Comparison of ENCODE assay signal across 1 cellular context in the genomic region with DNA sequence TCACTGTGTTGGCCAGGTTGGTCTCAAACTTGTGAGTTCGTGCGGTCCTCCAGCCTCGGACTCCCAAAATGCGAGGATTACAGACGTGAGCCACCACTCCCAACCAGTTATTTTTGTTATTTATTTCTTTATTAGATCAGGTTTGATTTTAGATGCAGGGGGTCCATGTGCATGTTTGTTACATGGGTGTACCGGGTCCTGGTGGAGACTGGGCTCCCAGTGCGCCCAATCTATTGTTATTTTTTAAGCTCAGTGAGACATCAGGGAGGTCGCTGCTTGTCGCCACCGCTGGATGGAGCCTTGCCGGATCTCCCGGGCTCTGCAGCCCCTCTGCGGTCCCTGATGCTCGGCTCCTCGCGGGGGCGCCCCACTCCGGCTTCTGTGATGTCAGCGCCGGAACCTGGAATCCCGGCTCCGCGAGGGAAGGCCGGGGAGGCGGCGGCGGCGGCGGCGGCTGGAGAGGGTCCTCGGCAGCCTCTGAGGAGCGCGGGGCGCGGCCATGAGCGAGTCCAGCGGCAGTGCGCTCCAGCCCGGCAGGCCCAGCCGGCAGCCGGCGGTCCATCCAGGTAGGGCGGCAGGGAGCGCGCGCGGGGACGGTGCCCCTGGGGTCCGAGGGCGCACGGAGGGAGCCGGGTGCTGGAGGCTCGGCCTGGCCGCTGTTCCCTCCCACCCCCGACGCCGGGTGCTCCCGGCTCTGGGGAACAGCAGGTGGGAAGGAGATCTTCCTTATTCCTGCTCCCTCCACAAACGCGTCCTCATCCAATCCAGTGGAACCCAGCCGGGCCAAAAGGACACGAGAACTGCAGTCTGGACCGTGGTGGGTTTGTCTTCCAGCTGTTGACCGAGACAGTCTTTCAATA.
A peak's percentile ranks its signal among the peaks of the same experiment; 100 is the strongest.
TF ChIP-seq lines count a peak whose summit lies in the region.

Gene TMC7, plus strand, starts transcription at position 370 of the 860 bp plus-strand sequence. Its CDS starts 130 bp downstream, at position 500.

TF ChIP-seq in HepG2, 621 proteins besides CTCF, POLR2A, EP300 and RAD21 (continued from another document and continues in another):
- TF ChIP-seq CENPX (CRISPR knock-in tag; IDR thresholded peaks at IDR 0.05) (no peak), ZNF451 (CRISPR knock-in tag; IDR thresholded peaks at IDR 0.05) (peak; percentile 85), SMAD1 (CRISPR knock-in tag; IDR thresholded peaks at IDR 0.05; ENCODE audit: borderline replicate concordance, low read depth) (0 out of 2 replicates have a peak, but pooled peaks have one; percentile 44), ZNF225 (CRISPR knock-in tag; IDR thresholded peaks at IDR 0.05) (no peak; the same call in 1 of the 2 replicates), ZSCAN5A (CRISPR knock-in tag; IDR thresholded peaks at IDR 0.05; ENCODE audit: borderline replicate concordance) (peak; percentile 95), ATM (IDR thresholded peaks at IDR 0.05; ENCODE audit: borderline replicate concordance) (no peak), SKI (IDR thresholded peaks at IDR 0.05; ENCODE audit: partially characterized antibody) (peak; percentile 88), TARDBP (CRISPR knock-in tag; IDR thresholded peaks at IDR 0.05) (peak; percentile 97), ZNF121 (CRISPR knock-in tag; IDR thresholded peaks at IDR 0.05) (peak; percentile 79), SNAI1 (CRISPR knock-in tag; IDR thresholded peaks at IDR 0.05; ENCODE audit: borderline replicate concordance) (peak; percentile 72), ZBTB34 (CRISPR knock-in tag; IDR thresholded peaks at IDR 0.05) (peak; percentile 89; the same call in 1 of the 2 replicates), TBX3 (IDR thresholded peaks at IDR 0.05; ENCODE audit: borderline replicate concordance) (no peak), ZNF235 (CRISPR knock-in tag; IDR thresholded peaks at IDR 0.05; ENCODE audit: borderline replicate concordance) (peak; percentile 85; the same call in 1 of the 2 replicates), HIVEP1 (CRISPR knock-in tag; IDR thresholded peaks at IDR 0.05) (peak; percentile 64), AGO1 (IDR thresholded peaks at IDR 0.05; ENCODE audit: low read depth, low read length, poor library complexity, severe bottlenecking) (peak; percentile 85), CEBPG (CRISPR knock-in tag; IDR thresholded peaks at IDR 0.05) (no peak; the same call in 1 of the 2 replicates), ZNF770 (CRISPR knock-in tag; IDR thresholded peaks at IDR 0.05) (peak; percentile 92), AFF4 (CRISPR knock-in tag; IDR thresholded peaks at IDR 0.05) (peak; percentile 69; the same call in 1 of the 2 replicates), DDIT3 (CRISPR knock-in tag; IDR thresholded peaks at IDR 0.05) (no peak), ISL2 (CRISPR knock-in tag; IDR thresholded peaks at IDR 0.05) (peak; percentile 61; the same call in 1 of the 2 replicates), FOSL1 (CRISPR knock-in tag; IDR thresholded peaks at IDR 0.05; ENCODE audit: borderline replicate concordance) (no peak), ZBTB44 (CRISPR knock-in tag; IDR thresholded peaks at IDR 0.05) (peak; percentile 71; the same call in 1 of the 2 replicates), NR3C1 (CRISPR knock-in tag; IDR thresholded peaks at IDR 0.05) (no peak), ZNF343 (CRISPR knock-in tag; IDR thresholded peaks at IDR 0.05) (peak; percentile 82; the same call in 1 of the 2 replicates), ZFP36L1 (CRISPR knock-in tag; IDR thresholded peaks at IDR 0.05) (peak; percentile 86), ZNF264 (CRISPR knock-in tag; IDR thresholded peaks at IDR 0.05) (peak; percentile 35; the same call in 1 of the 2 replicates), WIZ (CRISPR knock-in tag; IDR thresholded peaks at IDR 0.05) (no peak; the same call in 1 of the 2 replicates), MYC (CRISPR knock-in tag; IDR thresholded peaks at IDR 0.05; ENCODE audit: borderline replicate concordance) (peak; percentile 70; the same call in 1 of the 2 replicates), ZNF574 (CRISPR knock-in tag; IDR thresholded peaks at IDR 0.05) (peak; percentile 86; the same call in 1 of the 2 replicates), SYNCRIP (IDR thresholded peaks at IDR 0.05; ENCODE audit: insufficient read depth, low read depth, low read length) (no peak), REL (CRISPR knock-in tag; conservative IDR thresholded peaks at IDR 0.05) (peak; percentile 68; the same call in 1 of the 2 replicates), XBP1 (CRISPR knock-in tag; IDR thresholded peaks at IDR 0.05) (no peak), FOXO4 (CRISPR knock-in tag; conservative IDR thresholded peaks at IDR 0.05) (no peak)
- TF ChIP-seq, protein P1, sequence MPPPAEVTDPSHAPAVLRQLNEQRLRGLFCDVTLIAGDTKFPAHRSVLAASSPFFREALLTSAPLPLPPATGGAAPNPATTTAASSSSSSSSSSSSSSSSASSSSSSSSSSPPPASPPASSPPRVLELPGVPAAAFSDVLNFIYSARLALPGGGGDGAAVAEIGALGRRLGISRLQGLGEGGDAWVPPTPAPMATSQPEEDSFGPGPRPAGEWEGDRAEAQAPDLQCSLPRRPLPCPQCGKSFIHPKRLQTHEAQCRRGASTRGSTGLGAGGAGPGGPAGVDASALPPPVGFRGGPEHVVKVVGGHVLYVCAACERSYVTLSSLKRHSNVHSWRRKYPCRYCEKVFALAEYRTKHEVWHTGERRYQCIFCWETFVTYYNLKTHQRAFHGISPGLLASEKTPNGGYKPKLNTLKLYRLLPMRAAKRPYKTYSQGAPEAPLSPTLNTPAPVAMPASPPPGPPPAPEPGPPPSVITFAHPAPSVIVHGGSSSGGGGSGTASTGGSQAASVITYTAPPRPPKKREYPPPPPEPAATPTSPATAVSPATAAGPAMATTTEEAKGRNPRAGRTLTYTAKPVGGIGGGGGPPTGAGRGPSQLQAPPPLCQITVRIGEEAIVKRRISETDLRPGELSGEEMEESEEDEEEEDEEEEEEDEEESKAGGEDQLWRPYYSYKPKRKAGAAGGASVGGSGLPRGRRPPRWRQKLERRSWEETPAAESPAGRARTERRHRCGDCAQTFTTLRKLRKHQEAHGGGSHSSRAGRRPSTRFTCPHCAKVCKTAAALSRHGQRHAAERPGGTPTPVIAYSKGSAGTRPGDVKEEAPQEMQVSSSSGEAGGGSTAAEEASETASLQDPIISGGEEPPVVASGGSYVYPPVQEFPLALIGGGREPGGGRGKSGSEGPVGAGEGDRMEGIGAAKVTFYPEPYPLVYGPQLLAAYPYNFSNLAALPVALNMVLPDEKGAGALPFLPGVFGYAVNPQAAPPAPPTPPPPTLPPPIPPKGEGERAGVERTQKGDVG (CRISPR knock-in tag; IDR thresholded peaks at IDR 0.05; ENCODE audit: borderline replicate concordance) = no peak
- TF ChIP-seq, protein P2, sequence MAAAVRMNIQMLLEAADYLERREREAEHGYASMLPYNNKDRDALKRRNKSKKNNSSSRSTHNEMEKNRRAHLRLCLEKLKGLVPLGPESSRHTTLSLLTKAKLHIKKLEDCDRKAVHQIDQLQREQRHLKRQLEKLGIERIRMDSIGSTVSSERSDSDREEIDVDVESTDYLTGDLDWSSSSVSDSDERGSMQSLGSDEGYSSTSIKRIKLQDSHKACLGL (CRISPR knock-in tag; IDR thresholded peaks at IDR 0.05) = peak; percentile 33
